Comparison of ENCODE assay signal across 14 cellular contexts in genomic region chr12:108596854-108597558, GRCh38. TPM values are rescaled to one million over a fixed set of nuclear protein-coding genes. Genes with fewer than 3 reads are reported as not detected.
DNase-seq lines count a peak whose midpoint lies in the region; ATAC-seq, FAIRE-seq and TF ChIP-seq lines count a peak whose summit lies in the region.
"Had no signal": no experiment of that assay in that cellular context is flagged by ENCODE, and none has a peak within 500 bp of the region (broad histone marks: within the 10 kb centered on the region; RNA-seq: fewer than 3 reads in every experiment).

No MANE protein-coding gene starts in this region.

- no peak overlapping the region for H3K4me3 Mint-ChIP-seq in activated T-helper 17 cell treated with anti-CD3 and anti-CD28 coated beads, Interleukin-2, amount 50 U/mL, for 72 hours
- H3K4me3 Mint-ChIP-seq: natural killer cell treated with Interleukin-12 subunit alpha and Interleukin-12 subunit beta and Interleukin-15 and Interleukin-18, amount 100 ng/mL, for 72 hours had no signal

- no peaks in the 10 kb centered on the region for H3K36me3 Mint-ChIP-seq in activated T-helper 17 cell treated with anti-CD3 and anti-CD28 coated beads, Interleukin-2, amount 50 U/mL, for 72 hours (ENCODE audit: low read depth)
- H3K36me3 Mint-ChIP-seq: natural killer cell treated with Interleukin-12 subunit alpha and Interleukin-12 subunit beta and Interleukin-15 and Interleukin-18, amount 100 ng/mL, for 72 hours had no signal

- H3K4me3 ChIP-seq in kidney (ENCODE audit: low read length in 2 of 2) (peak overlapping the region; percentile 8 to 39), subcutaneous abdominal adipose tissue (ENCODE audit: low read depth in 1 of 5, low read length in 5 of 5) (peak overlapping the region; percentile 4 to 67 (median 61))

- DNase-seq in NCI-H1417 (lab: John Stamatoyannopoulos, UW) (peak in 2 of 3 experiments; percentile 22 to 44), NCI-H1417 treated with DMSO at 0.1 percent for 48 hours (lab: John Stamatoyannopoulos, UW) (no peak), kidney (peak; percentile 57), Kasumi-1 (lab: John Stamatoyannopoulos, UW) (no peak), EL (no peak)
- DNase-seq: activated T-cell treated with anti-CD3 and anti-CD28 coated beads for 4 hours, DMS153, NCI-H446 treated with DMSO at 0.1 percent for 48 hours had no signal

- H3K27ac ChIP-seq in kidney (ENCODE audit: low read depth in 2 of 2, low read length in 2 of 2) (no peak overlapping the region), subcutaneous abdominal adipose tissue (ENCODE audit: low read depth, low read length) (no peak overlapping the region)
- H3K27ac ChIP-seq: 22Rv1, epithelial cell of prostate had no signal

- H3K9me3 ChIP-seq in kidney (ENCODE audit: control insufficient read depth in 1 of 2, low read length in 2 of 2) = no peaks in the 10 kb centered on the region
- no peaks in the 10 kb centered on the region for H3K9me3 ChIP-seq in subcutaneous abdominal adipose tissue (ENCODE audit: control insufficient read depth in 5 of 5, low read length in 5 of 5)

- no peak for ATAC-seq in activated T-helper 17 cell treated with anti-CD3 and anti-CD28 coated beads, Interleukin-2, amount 50 U/mL, for 72 hours (replicated peaks)
- ATAC-seq in GM19328 (IDR thresholded peaks at IDR 0.05; ENCODE audit: unreplicated experiment) = no peak
- ATAC-seq: natural killer cell treated with Interleukin-12 subunit alpha and Interleukin-12 subunit beta and Interleukin-15 and Interleukin-18, amount 100 ng/mL, for 72 hours had no signal

- no peak for TF ChIP-seq CTCF in kidney (IDR thresholded peaks at IDR 0.05; ENCODE audit: borderline replicate concordance, extremely low read depth, insufficient read depth)

- H3K4me1 ChIP-seq in kidney (ENCODE audit: control insufficient read depth in 1 of 2, insufficient read depth in 1 of 2, low read depth in 1 of 2, low read length in 2 of 2) (no peaks in the 10 kb centered on the region), subcutaneous abdominal adipose tissue (ENCODE audit: control insufficient read depth in 5 of 5, insufficient read depth in 5 of 5, low read length in 5 of 5) (peaks cover 0 to 20% (median 7%) of the 10 kb centered on the region in 5 donors)

- intact Hi-C loops in kidney (cut with DNase I) = no loop called here

- peak overlapping the region in 1 of 2 donors; percentile 34 for H3K9ac ChIP-seq in kidney (ENCODE audit: low read length in 2 of 2)
- H3K9ac ChIP-seq in subcutaneous abdominal adipose tissue (ENCODE audit: low read length in 5 of 5) = peak overlapping the region in 1 of 5 donors; percentile 56

- no peaks in the 10 kb centered on the region for H3K36me3 ChIP-seq in kidney (ENCODE audit: control insufficient read depth in 1 of 2, insufficient read depth in 2 of 2, low read length in 2 of 2)
- H3K36me3 ChIP-seq in subcutaneous abdominal adipose tissue (ENCODE audit: control insufficient read depth in 5 of 5, insufficient read depth in 5 of 5, low read length in 5 of 5) = no peaks in the 10 kb centered on the region

- H3K27me3 ChIP-seq in subcutaneous abdominal adipose tissue (ENCODE audit: control insufficient read depth in 5 of 5, insufficient read depth in 4 of 5, low read length in 5 of 5) = peaks cover 4 to 19% (median 16%) of the 10 kb centered on the region in 5 donors

- no peaks in the 10 kb centered on the region for H3K4me1 Mint-ChIP-seq in activated T-helper 17 cell treated with anti-CD3 and anti-CD28 coated beads, Interleukin-2, amount 50 U/mL, for 72 hours

- H3K27ac Mint-ChIP-seq in activated T-helper 17 cell treated with anti-CD3 and anti-CD28 coated beads, Interleukin-2, amount 50 U/mL, for 72 hours = peak overlapping the region; percentile 11
- H3K27ac Mint-ChIP-seq: natural killer cell treated with Interleukin-12 subunit alpha and Interleukin-12 subunit beta and Interleukin-15 and Interleukin-18, amount 100 ng/mL, for 72 hours had no signal

- no peaks in the 10 kb centered on the region for H3K27me3 Mint-ChIP-seq in activated T-helper 17 cell treated with anti-CD3 and anti-CD28 coated beads, Interleukin-2, amount 50 U/mL, for 72 hours
- H3K27me3 Mint-ChIP-seq: natural killer cell treated with Interleukin-12 subunit alpha and Interleukin-12 subunit beta and Interleukin-15 and Interleukin-18, amount 100 ng/mL, for 72 hours had no signal

- no peak for FAIRE-seq in kidney (lab: Jason Lieb, UNC)

- H3K9me3 Mint-ChIP-seq in activated T-helper 17 cell treated with anti-CD3 and anti-CD28 coated beads, Interleukin-2, amount 50 U/mL, for 72 hours = no peaks in the 10 kb centered on the region
- H3K9me3 Mint-ChIP-seq: natural killer cell treated with Interleukin-12 subunit alpha and Interleukin-12 subunit beta and Interleukin-15 and Interleukin-18, amount 100 ng/mL, for 72 hours had no signal

RNA-seq across cellular contexts. Expression of gene TMEM119, which starts 0.9 kb away (rescaled TPM):
- total RNA-seq in activated T-helper 17 cell treated with anti-CD3 and anti-CD28 coated beads, Interleukin-2, amount 50 U/mL, for 72 hours = under 1 TPM; 0.24 to 0.71 TPM
- total RNA-seq in kidney = 15.8 TPM
- polyA plus RNA-seq in kidney (ENCODE audit: insufficient read depth, low read depth, low replicate concordance) = 4.1 TPM
- total RNA-seq: natural killer cell treated with Interleukin-12 subunit alpha and Interleukin-12 subunit beta and Interleukin-15 and Interleukin-18, amount 100 ng/mL, for 72 hours had no signal

RNA-seq across cellular contexts. Expression of gene ISCU, which starts 34.6 kb away (rescaled TPM):
- total RNA-seq in activated T-helper 17 cell treated with anti-CD3 and anti-CD28 coated beads, Interleukin-2, amount 50 U/mL, for 72 hours = 10 to 100 TPM; 93.3 to 98.7 TPM
- 183 TPM for total RNA-seq in kidney
- polyA plus RNA-seq in kidney (ENCODE audit: insufficient read depth, low read depth, low replicate concordance) = 511 TPM

RNA-seq across cellular contexts. Expression of gene SART3, which starts 36.0 kb away (rescaled TPM):
- total RNA-seq in activated T-helper 17 cell treated with anti-CD3 and anti-CD28 coated beads, Interleukin-2, amount 50 U/mL, for 72 hours = 10 to 100 TPM; 85.0 to 98.6 TPM
- total RNA-seq in kidney = 59.1 TPM
- 14.9 TPM for polyA plus RNA-seq in kidney (ENCODE audit: insufficient read depth, low read depth, low replicate concordance)

RNA-seq across cellular contexts. Expression of gene SELPLG, which starts 36.7 kb away (rescaled TPM):
- total RNA-seq in activated T-helper 17 cell treated with anti-CD3 and anti-CD28 coated beads, Interleukin-2, amount 50 U/mL, for 72 hours = 10 to 100 TPM; 79.7 to 89.1 TPM
- 14.3 TPM for total RNA-seq in kidney
- 3.7 TPM for polyA plus RNA-seq in kidney (ENCODE audit: insufficient read depth, low read depth, low replicate concordance)

Comparison
In these comparisons a context has a peak if more than half of its experiments do, and no peak if none do; other contexts are left out.
1. DNase-seq: peak in NCI-H1417 (2 of 3) and kidney (single experiment); none in NCI-H1417 treated with DMSO at 0.1 percent for 48 hours (single experiment), Kasumi-1 (0 of 2) and EL (single experiment).